13 cellular contexts compared by ENCODE assay signal in the genomic region with DNA sequence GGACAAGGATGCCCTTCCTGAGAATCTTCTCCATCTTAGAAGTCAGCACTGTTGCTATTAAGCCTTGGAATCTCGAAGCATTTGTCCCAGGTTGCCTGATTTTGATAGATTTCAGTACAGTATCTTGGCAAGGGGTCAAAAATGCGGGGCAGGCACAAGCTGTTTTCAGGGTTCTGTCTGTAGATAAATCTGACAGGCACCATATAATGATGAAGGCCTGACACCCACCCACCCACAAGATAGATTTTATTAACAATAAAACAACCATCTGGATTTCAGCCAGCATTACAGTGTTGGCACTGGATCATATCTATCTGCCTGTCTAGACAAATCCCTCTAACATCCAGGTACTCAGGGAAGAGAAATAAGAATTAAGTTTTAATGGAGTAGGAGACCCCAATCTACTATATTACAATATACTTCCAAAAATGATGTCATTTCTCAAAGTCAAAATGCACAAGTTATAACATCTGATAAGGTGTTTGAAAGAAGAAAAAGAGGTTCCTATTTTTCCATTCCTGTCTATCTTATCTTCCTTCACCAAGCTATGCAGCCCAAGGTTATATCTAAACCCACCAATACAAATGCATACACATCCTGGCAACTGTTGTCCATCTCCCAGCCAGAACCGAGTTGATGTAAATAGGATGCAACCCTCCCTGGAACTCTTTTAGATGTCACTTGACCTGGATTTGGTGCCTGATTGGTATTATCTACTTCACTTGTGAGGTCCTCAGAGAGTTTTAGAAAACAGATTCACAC. TPM values are rescaled to one million over a fixed set of nuclear protein-coding genes. Genes with fewer than 3 reads are reported as not detected.
DNase-seq lines count a peak whose midpoint lies in the region; ATAC-seq, FAIRE-seq and TF ChIP-seq lines count a peak whose summit lies in the region.
"Had no signal": no experiment of that assay in that cellular context is flagged by ENCODE, and none has a peak within 500 bp of the region (broad histone marks: within the 10 kb centered on the region; RNA-seq: fewer than 3 reads in every experiment).

No MANE protein-coding gene starts in this region.

- H2AFZ ChIP-seq in K562 (ENCODE audit: low read depth, low read length) (no peak overlapping the region), GM23248 (no peak overlapping the region)

- H3K9ac ChIP-seq in K562 (ENCODE audit: insufficient read depth in 1 of 2, low read depth in 2 of 2, low read length in 2 of 2) (no peak overlapping the region), GM23248 (no peak overlapping the region)

- ATAC-seq in A549: no peak
- ATAC-seq in K562: no peak
- no peak for ATAC-seq in natural killer cell
- ATAC-seq: activated T-helper 17 cell treated with anti-CD3 and anti-CD28 coated beads, Interleukin-2, amount 50 U/mL, for 72 hours; WTC11 had no signal

- H3K27me3 ChIP-seq in K562 (ENCODE audit: control insufficient read depth in 2 of 2, insufficient read depth in 2 of 2, low read length in 2 of 2) (peaks cover 8 to 19% of the 10 kb centered on the region in 2 experiments; a peak in 4 of 5 replicates), GM23248 (replicated peaks; ENCODE audit: insufficient read depth) (no peaks in the 10 kb centered on the region)

- CTCF ChIA-PET in A549 (lab: Yijun Ruan, JAX) (interaction anchor here (3.9 kb wide), 1 partner anchor 275 kb away, joined by 16 read pairs; no protein-coding TSS in a partner anchor), Calu3 (lab: Charles Lee) (no interaction called here), K562 (lab: Yijun Ruan, JAX; ENCODE audit: low intra/inter-chr PET ratio) (no interaction called here)

- no peak for TF ChIP-seq POLR2A in A549 (IDR thresholded peaks at IDR 0.05; ENCODE audit: low read length)
- TF ChIP-seq POLR2A in K562 (conservative IDR thresholded peaks at IDR 0.05): no peak

- peaks cover 100% of the 10 kb centered on the region for H3K4me1 ChIP-seq in A549
- no peaks in the 10 kb centered on the region for H3K4me1 ChIP-seq in K562 (replicated peaks in 1 of 2; ENCODE audit: control insufficient read depth in 2 of 2, insufficient read depth in 2 of 2, low read length in 2 of 2)
- peaks cover 13% of the 10 kb centered on the region for H3K4me1 ChIP-seq in GM23248 (ENCODE audit: insufficient read depth)

- H3K36me3 Mint-ChIP-seq in Calu3 (ENCODE audit: insufficient read depth, unreplicated experiment) (peaks cover 41% of the 10 kb centered on the region), natural killer cell (no peaks in the 10 kb centered on the region)

- H3F3A ChIP-seq in GM23248 (ENCODE audit: insufficient read depth): no peaks in the 10 kb centered on the region

- H3K79me2 ChIP-seq in K562 (ENCODE audit: control insufficient read depth, insufficient read depth, low read length) (no peaks in the 10 kb centered on the region), GM23248 (ENCODE audit: insufficient read depth) (0 out of 2 replicates have a peak, but pooled peaks cover under 1% of the 10 kb centered on the region)

- no peak overlapping the region for H3K4me3 Mint-ChIP-seq in Calu3 (ENCODE audit: low read depth, unreplicated experiment)
- H3K4me3 Mint-ChIP-seq in natural killer cell: peak overlapping the region; percentile 71
- H3K4me3 Mint-ChIP-seq: CD4-positive, alpha-beta T cell; WTC11 had no signal

- DNase-seq in A549 (ENCODE audit: low read depth in 1 of 2, low spot score in 1 of 2) (peak in 1 of 2 experiments; percentile 20), Calu3 (no peak), K562 (ENCODE audit: extremely low read depth in 1 of 4, low spot score in 3 of 4) (no peak), natural killer cell (no peak), GM19238 (ENCODE audit: insufficient read length, low spot score) (no peak), GM23248 (no peak), coronary artery (ENCODE audit: low spot score) (no peak)
- DNase-seq in activated effector memory CD4-positive, alpha-beta T cell treated with anti-CD3 and anti-CD28 coated beads, Interleukin-2, amount 50 U/mL, for 16 hours: no peak
- DNase-seq: CD4-positive, alpha-beta T cell; NCI-H1092; SHP77 treated with DMSO at 0.1 percent for 48 hours had no signal

- H3K4me2 ChIP-seq in A549: peak overlapping the region; percentile 92
- no peak overlapping the region for H3K4me2 ChIP-seq in K562 (ENCODE audit: insufficient read depth, low read length)
- no peak overlapping the region for H3K4me2 ChIP-seq in GM23248 (ENCODE audit: unreplicated experiment)

- in situ Hi-C loops in K562 (cut with MboI) (no loop called here), GM23248 (cut with MboI) (no loop called here)

- H3K36me3 ChIP-seq in K562 (ENCODE audit: control insufficient read depth, insufficient read depth, low read length) (no peaks in the 10 kb centered on the region), GM23248 (ENCODE audit: low read depth) (no peaks in the 10 kb centered on the region)

- POLR2A ChIA-PET in A549 (lab: Yijun Ruan, JAX) (interaction anchor here (1.0 kb wide), 1 partner anchor 9 kb away, joined by 3 read pairs; no protein-coding TSS in a partner anchor), K562 (lab: Yijun Ruan, JAX) (interaction anchor here (1.2 kb wide), 2 partner anchors 9 to 45 kb away, joined by 3 read pairs; no protein-coding TSS in a partner anchor)

- 50% methylated on average over 3 of the region's 3 CpGs for WGBS in A549 (ENCODE audit: missing lambda C conversion rate)
- 0% methylated on average over 3 of the region's 3 CpGs for WGBS in K562 (ENCODE audit: insufficient coverage, low coverage, missing lambda C conversion rate)
- WGBS in GM23248 (ENCODE audit: low coverage in 1 of 2, low lambda C conversion rate in 2 of 2, missing lambda C conversion rate in 2 of 2), 2 experiments: 87 to 91% methylated on average over 3 of the region's 3 CpGs

- H3K4me3 ChIP-seq in A549 (peak overlapping the region; percentile 16; the same call in 1 of the 3 replicates), K562 (no peak overlapping the region), GM23248 (no peak overlapping the region), coronary artery (no peak overlapping the region)

- FAIRE-seq in A549 (lab: Jason Lieb, UNC) (no peak), K562 (lab: Jason Lieb, UNC) (no peak)

- 0 out of 2 replicates have a peak, but pooled peaks cover 4% of the 10 kb centered on the region for H4K20me1 ChIP-seq in K562 (replicated peaks; ENCODE audit: control insufficient read depth, insufficient read depth, low read length)
- H4K20me1 ChIP-seq in GM23248 (ENCODE audit: insufficient read depth): no peaks in the 10 kb centered on the region

- H3K27ac ChIP-seq in A549 (peak overlapping the region; percentile 93 to 94), K562 (ENCODE audit: extremely low read depth, low read depth, low read length) (no peak overlapping the region), GM23248 (no peak overlapping the region), coronary artery (peak overlapping the region in 1 of 2 donors; percentile 37)

- H3K27ac Mint-ChIP-seq in Calu3 (ENCODE audit: unreplicated experiment) (peak overlapping the region; percentile 54), natural killer cell (peak overlapping the region; percentile 98 to 99)
- H3K27ac Mint-ChIP-seq: CD4-positive, alpha-beta T cell; WTC11 had no signal

- H3K9me1 ChIP-seq in K562 (ENCODE audit: control insufficient read depth, insufficient read depth, low read length): no peaks in the 10 kb centered on the region

- TF ChIP-seq RAD21 in A549 (conservative IDR thresholded peaks at IDR 0.05 in 1 of 2, IDR thresholded peaks at IDR 0.05 in 1 of 2): no peak
- no peak for TF ChIP-seq RAD21 in K562 (CRISPR knock-in tag; conservative IDR thresholded peaks at IDR 0.05 in 1 of 2, IDR thresholded peaks at IDR 0.05 in 1 of 2)

- H3K9me2 ChIP-seq in GM23248 (ENCODE audit: insufficient read depth): no peaks in the 10 kb centered on the region

- BruUV-seq in Calu3 (replicated peaks; lab: Mats Ljungman, UMichigan) (no TSS peak), K562 (replicated peaks; lab: Mats Ljungman, UMichigan) (no TSS peak)

- TF ChIP-seq CTCF in A549 (IDR thresholded peaks at IDR 0.05) (no peak), Calu3 (IDR thresholded peaks at IDR 0.05; ENCODE audit: unreplicated experiment) (no peak), K562 (IDR thresholded peaks at IDR 0.05 in 2 of 3, conservative IDR thresholded peaks at IDR 0.05 in 1 of 3; ENCODE audit: insufficient read depth in 2 of 3, low read depth in 1 of 3, low read length in 3 of 3) (no peak), natural killer cell (IDR thresholded peaks at IDR 0.05) (no peak), coronary artery (IDR thresholded peaks at IDR 0.05) (no peak)

- H3K4me1 Mint-ChIP-seq in Calu3 (ENCODE audit: low read depth, unreplicated experiment) (peaks cover 58% of the 10 kb centered on the region), natural killer cell (peaks cover 97 to 100% of the 10 kb centered on the region in 2 donors)

- no peaks in the 10 kb centered on the region for H3K9me3 Mint-ChIP-seq in Calu3 (ENCODE audit: low read depth, unreplicated experiment)
- no peaks in the 10 kb centered on the region for H3K9me3 Mint-ChIP-seq in natural killer cell
- H3K9me3 Mint-ChIP-seq: activated T-helper 17 cell treated with anti-CD3 and anti-CD28 coated beads, Interleukin-2, amount 50 U/mL, for 72 hours; CD4-positive, alpha-beta T cell had no signal

- no peak for TF ChIP-seq EP300 in A549 (IDR thresholded peaks at IDR 0.05)
- no peak for TF ChIP-seq EP300 in K562 (IDR thresholded peaks at IDR 0.05; ENCODE audit: low read length)

- H3K9me3 ChIP-seq in A549: no peaks in the 10 kb centered on the region
- no peaks in the 10 kb centered on the region for H3K9me3 ChIP-seq in K562 (replicated peaks; ENCODE audit: control insufficient read depth, insufficient read depth, low read depth, low read length)
- no peaks in the 10 kb centered on the region for H3K9me3 ChIP-seq in GM23248 (ENCODE audit: low read depth)

- H3K27me3 Mint-ChIP-seq in Calu3 (ENCODE audit: unreplicated experiment) (no peaks in the 10 kb centered on the region), natural killer cell (ENCODE audit: low read depth in 2 of 2) (no peaks in the 10 kb centered on the region)
- H3K27me3 Mint-ChIP-seq: activated T-helper 17 cell treated with anti-CD3 and anti-CD28 coated beads, Interleukin-2, amount 50 U/mL, for 72 hours; CD4-positive, alpha-beta T cell had no signal

- intact Hi-C loops in Calu3 (cut with micrococcal nuclease; ENCODE audit: unreplicated experiment) (no loop called here), K562 (cut with micrococcal nuclease) (no loop called here), natural killer cell (cut with micrococcal nuclease) (loop anchor here (2.0 kb wide), 1 partner anchor 161 kb away; no protein-coding TSS in a partner anchor)

RNA-seq across cellular contexts. Expression of gene NEDD9, which starts 10.7 kb away (rescaled TPM):
- polyA plus RNA-seq in A549 (2011; rRNA removed) (79.6 and 82.5 TPM in 2 replicates), A549 (2017; fragmentation: RNase III; extraction: RNeasy Plus Mini Kit Qiagen cat#74134 plus additional on column Dnase treatment) (43.6 to 47.9 TPM (median 46.7 TPM) in 3 replicates), K562 (2011; rRNA removed) (0.05 and 0.15 TPM in 2 replicates), K562 (2014; fragmentation: Illumina TruSeq; extraction: Trizol) (not detected in 2 replicates), K562 (2014; fragmentation: Nextera tagmentation; extraction: Ambion mirVana) (not detected), K562 (2014; rRNA removed) (not detected in 2 replicates), GM23248 (2016; fragmentation: Nextera tagmentation; extraction: Ambion mirVana) (2.9 and 3.0 TPM in 2 replicates)
- 58.4 and 71.1 TPM in 2 replicates for polyA plus RNA-seq in A549 (2012; cell fraction: cytosol; rRNA removed)
- polyA plus RNA-seq in A549 (2012; cell fraction: nucleus; rRNA removed): 106 and 118 TPM in 2 replicates
- 212 and 221 TPM in 2 replicates for polyA minus RNA-seq in A549 (2011; rRNA and poly(A)+ RNA removed)
- total RNA-seq in Calu3 (2022) (18.2 and 28.1 TPM in 2 replicates), K562 (2014; rRNA removed) (not detected in 2 replicates), K562 (2014; rRNA removed; fragmentation: Illumina TruSeq; extraction: Trizol) (0.04 TPM in 1 of 2 replicates, not detected in the other), K562 (2015; rRNA removed; fragmentation: Illumina TruSeq; extraction: Trizol) (0.19 TPM in 1 of 2 replicates, not detected in the other), K562 (2021) (0.18 and 0.31 TPM in 2 replicates), natural killer cell (100 to 1,000 TPM; 106 to 110 (median 107) TPM)
- not detected in 2 replicates for total RNA-seq in K562 (2011; cell fraction: chromatin; rRNA removed; ENCODE audit: low replicate concordance)
- not detected in 2 replicates for total RNA-seq in K562 (2011; cell fraction: nucleolus; rRNA removed)
- not detected in 2 replicates for total RNA-seq in K562 (2011; cell fraction: nucleoplasm; rRNA removed)
- 0.01 TPM in 1 of 2 replicates, not detected in the other for polyA plus RNA-seq in K562 (2011; cell fraction: cytosol; rRNA removed)
- not detected in 2 replicates for polyA plus RNA-seq in K562 (2011; cell fraction: nucleus; rRNA removed)
- 0.17 and 1.1 TPM in 2 replicates for polyA plus RNA-seq in K562 (2012)
- polyA minus RNA-seq in K562 (2011; rRNA and poly(A)+ RNA removed): 0.21 TPM in 1 of 2 replicates, not detected in the other
- 1.2 TPM in 1 of 2 replicates, not detected in the other for polyA minus RNA-seq in K562 (2011; cell fraction: cytosol; rRNA and poly(A)+ RNA removed)
- polyA minus RNA-seq in K562 (2011; cell fraction: nucleus; rRNA and poly(A)+ RNA removed): not detected in 2 replicates
- total RNA-seq in GM23248 (2014; rRNA removed; shearing (Covaris generic)): 4.2 and 4.3 TPM in 2 replicates

Comparison
In these comparisons a context has a peak if more than half of its experiments do, and no peak if none do; other contexts are left out.
1. H3K27ac ChIP-seq: peak in A549 (2 of 2); none in K562 (single experiment) and GM23248 (single experiment).
2. Of the 35 proteins assayed by ChIP-seq in both K562 and A549: peak only in K562: none; only in A549: POLR2AphosphoS2; in both: none; in neither: 33; mixed calls (peak in some experiments, not most) for 1.